21 cellular contexts compared by ENCODE assay signal in genomic region chr6:136994782-136995181, GRCh38. TPM values are rescaled to one million over a fixed set of nuclear protein-coding genes. Genes with fewer than 3 reads are reported as not detected.
DNase-seq lines count a peak whose midpoint lies in the region; ATAC-seq, FAIRE-seq and TF ChIP-seq lines count a peak whose summit lies in the region.
"Had no signal": no experiment of that assay in that cellular context is flagged by ENCODE, and none has a peak within 500 bp of the region (broad histone marks: within the 10 kb centered on the region; RNA-seq: fewer than 3 reads in every experiment).

No MANE protein-coding gene starts in this region.

- H3K36me3 ChIP-seq in body of pancreas (replicated peaks in 1 of 2; ENCODE audit: insufficient read depth in 1 of 2, low read depth in 2 of 2), result no peaks in the 10 kb centered on the region
- no peaks in the 10 kb centered on the region for H3K36me3 ChIP-seq in pancreas
- no peaks in the 10 kb centered on the region for H3K36me3 ChIP-seq in trophoblast cell (ENCODE audit: control insufficient read depth in 1 of 2, insufficient read depth in 2 of 2, low read length in 2 of 2)
- H3K36me3 ChIP-seq: suprapubic skin had no signal

- ATAC-seq in body of pancreas, result peak; percentile 96
- ATAC-seq in pancreas, result peak; percentile 92 to 95 (median 94)
- ATAC-seq: esophagus mucosa; GM12878; natural killer cell treated with Interleukin-12 subunit alpha and Interleukin-12 subunit beta and Interleukin-15 and Interleukin-18, amount 100 ng/mL, for 72 hours; Panc1; psoas muscle had no signal

- DNase-seq in HuH-7.5 (ENCODE audit: low spot score), result peak; percentile 35
- DNase-seq in NCI-H2081 (lab: John Stamatoyannopoulos, UW), result peak; percentile 53 to 85
- peak in 2 of 4 donors; percentile 30 to 53 for DNase-seq in body of pancreas
- no peak for DNase-seq in pancreas
- no peak for DNase-seq in AML-193 (lab: John Stamatoyannopoulos, UW)
- DNase-seq in NCI-H1694 (lab: John Stamatoyannopoulos, UW), result no peak
- no peak for DNase-seq in trophoblast cell
- DNase-seq: dorsolateral prefrontal cortex; KG1; mesenchymal stem cell; psoas muscle; SK-N-SH; stimulated activated CD8-positive, alpha-beta memory T cell treated with anti-CD3 and anti-CD28 coated beads, Interleukin-4, amount 100 ng/mL, for 48 hours; T-helper 9 cell had no signal

- H4K8ac ChIP-seq in trophoblast cell (ENCODE audit: low read depth, low read length), result no peak overlapping the region

- H3K9me3 ChIP-seq in body of pancreas (no peaks in the 10 kb centered on the region), pancreas (no peaks in the 10 kb centered on the region), trophoblast cell (ENCODE audit: insufficient read depth, low read depth, low read length) (no peaks in the 10 kb centered on the region)
- H3K9me3 ChIP-seq: psoas muscle, SK-N-SH, suprapubic skin had no signal

- H4K91ac ChIP-seq in trophoblast cell (ENCODE audit: low read depth, low read length), result no peak overlapping the region

- no peak overlapping the region for H3K4me2 ChIP-seq in trophoblast cell (ENCODE audit: low read length)
- H3K4me2 ChIP-seq: SK-N-SH had no signal

- peaks cover 3% of the 10 kb centered on the region for H3K79me1 ChIP-seq in trophoblast cell (ENCODE audit: low read length)

- H3K4me3 ChIP-seq in body of pancreas, result no peak overlapping the region
- H3K4me3 ChIP-seq in pancreas, result no peak overlapping the region
- no peak overlapping the region for H3K4me3 ChIP-seq in trophoblast cell (ENCODE audit: low read depth, low read length)
- H3K4me3 ChIP-seq: dorsolateral prefrontal cortex, GM12878, psoas muscle, suprapubic skin had no signal

- no peak overlapping the region for H2BK120ac ChIP-seq in trophoblast cell (ENCODE audit: insufficient read depth, low read length, poor library complexity)

- no peak overlapping the region for H3K18ac ChIP-seq in trophoblast cell (ENCODE audit: low read length)

- H3K79me2 ChIP-seq in trophoblast cell (ENCODE audit: control insufficient read depth, insufficient read depth, low read length, poor library complexity), result peaks cover 2% of the 10 kb centered on the region

- no peak overlapping the region for H3K14ac ChIP-seq in trophoblast cell (ENCODE audit: low read length)

- intact Hi-C loops in body of pancreas (cut with DNase I), result no loop called here
- intact Hi-C loops in pancreas (cut with DNase I), result no loop called here

- H2AFZ ChIP-seq in trophoblast cell (ENCODE audit: insufficient read depth, low read length, poor library complexity), result no peak overlapping the region

- no peak for FAIRE-seq in pancreas (lab: Jason Lieb, UNC)
- FAIRE-seq: GM12878 had no signal

- no peak overlapping the region for H2BK12ac ChIP-seq in trophoblast cell (ENCODE audit: low read length)

- H3K27ac ChIP-seq in body of pancreas, result peak overlapping the region; percentile 25 to 53 (median 42)
- H3K27ac ChIP-seq in pancreas, result peak overlapping the region; percentile 13 to 62 (median 38)
- H3K27ac ChIP-seq in trophoblast cell (ENCODE audit: low read depth, low read length), result no peak overlapping the region
- H3K27ac ChIP-seq: dorsolateral prefrontal cortex, psoas muscle, suprapubic skin had no signal

- H3K27me3 ChIP-seq in body of pancreas (peaks cover 0 to 7% of the 10 kb centered on the region in 2 donors), pancreas (peaks cover 0 to 5% (median 0%) of the 10 kb centered on the region in 4 donors), trophoblast cell (ENCODE audit: insufficient read depth, low read length) (no peaks in the 10 kb centered on the region)

- H3K9ac ChIP-seq in trophoblast cell (ENCODE audit: low read length), result no peak overlapping the region
- H3K9ac ChIP-seq: SK-N-SH had no signal

- WGBS in body of pancreas, 2 donors, result 16 to 21% methylated on average over 5 of the region's 5 CpGs
- WGBS in pancreas, 2 donors, result 9 to 15% methylated on average over 5 of the region's 5 CpGs
- no CpG with 5 or more reads among the region's 5 CpGs for WGBS in trophoblast cell (ENCODE audit: extremely low coverage, insufficient coverage, insufficient read length)

- TF ChIP-seq POLR2A in body of pancreas (IDR thresholded peaks at IDR 0.05), result no peak

- H2AK5ac ChIP-seq in trophoblast cell (ENCODE audit: low read length), result no peak overlapping the region

- H2BK5ac ChIP-seq in trophoblast cell (ENCODE audit: low read depth, low read length, poor library complexity), result no peak overlapping the region

- H3K4me1 ChIP-seq in body of pancreas (peaks cover 25% of the 10 kb centered on the region), pancreas (peaks cover 6 to 23% (median 7%) of the 10 kb centered on the region in 3 donors), trophoblast cell (ENCODE audit: control insufficient read depth in 1 of 2, insufficient read depth in 2 of 2, low read length in 2 of 2) (peaks cover 0 to 1% of the 10 kb centered on the region in 2 experiments)
- H3K4me1 ChIP-seq: psoas muscle had no signal

- H3K4ac ChIP-seq in trophoblast cell (ENCODE audit: low read depth, low read length), result no peak overlapping the region

- no peak overlapping the region for H4K12ac ChIP-seq in trophoblast cell (ENCODE audit: low read depth, low read length)

- no peak for TF ChIP-seq CTCF in body of pancreas (IDR thresholded peaks at IDR 0.05)
- TF ChIP-seq CTCF in pancreas (IDR thresholded peaks at IDR 0.05), result no peak

- H3K23ac ChIP-seq in trophoblast cell (ENCODE audit: low read length), result no peak overlapping the region

RNA-seq across cellular contexts. Expression of gene IL20RA, which starts 50.0 kb away (rescaled TPM):
- total RNA-seq in body of pancreas (10 to 100 TPM; 12.7 to 23.7 TPM), pancreas (10 to 100 TPM in 1 of 6 donors, 1 to 10 TPM in 5; 5.5 to 12.4 (median 9.0) TPM)
- polyA plus RNA-seq in pancreas, result 10 to 100 TPM in 1 of 2 donors, 1 to 10 TPM in 1; 7.0 to 22.2 TPM
- 0.08 and 0.15 TPM in 2 replicates for polyA plus RNA-seq in trophoblast cell (2013)
- total RNA-seq: activated CD8-positive, alpha-beta memory T cell treated with anti-CD3 and anti-CD28 coated beads for 36 hours; G401; natural killer cell treated with Interleukin-12 subunit alpha and Interleukin-12 subunit beta and Interleukin-15 and Interleukin-18, amount 100 ng/mL, for 72 hours had no signal

Comparison
In these comparisons a context has a peak if more than half of its experiments do, and no peak if none do; other contexts are left out.
1. DNase-seq: peak in HuH-7.5 (single experiment) and NCI-H2081 (2 of 2); none in pancreas (0 of 6), AML-193 (0 of 2), NCI-H1694 (single experiment) and trophoblast cell (0 of 2).